ENCODE assay signal across 13 cellular contexts in the genomic region with DNA sequence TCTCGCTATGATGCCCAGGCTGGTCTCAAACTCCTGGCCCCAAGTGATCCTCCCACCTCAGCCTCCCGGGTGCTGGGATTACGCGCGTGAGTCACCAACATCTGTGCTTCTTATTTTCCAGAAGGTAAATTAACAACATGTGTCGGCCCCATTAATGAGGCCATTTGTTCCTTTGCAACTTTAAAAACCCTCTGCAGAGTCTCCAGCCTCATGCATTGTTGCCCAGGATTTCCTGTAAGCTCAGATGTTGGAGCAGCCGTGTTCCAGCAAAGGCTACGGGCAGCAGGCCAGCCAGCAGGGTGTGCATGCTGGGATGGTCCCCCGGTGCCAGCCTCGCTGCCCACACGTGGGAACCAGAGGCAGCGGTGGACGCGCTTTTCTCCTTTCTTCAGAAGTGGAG. TPM values are rescaled to one million over a fixed set of nuclear protein-coding genes. Genes with fewer than 3 reads are reported as not detected.
A peak's percentile ranks its signal among the peaks of the same experiment; 100 is the strongest.
DNase-seq lines count a peak whose midpoint lies in the region; ATAC-seq and TF ChIP-seq lines count a peak whose summit lies in the region.
"Had no signal": no experiment of that assay in that cellular context is flagged by ENCODE, and none has a peak within 500 bp of the region (broad histone marks: within the 10 kb centered on the region; RNA-seq: fewer than 3 reads in every experiment).

No MANE protein-coding gene starts in this region.

- no peaks in the 10 kb centered on the region for H3K9me3 ChIP-seq in psoas muscle

- TF ChIP-seq CTCF in psoas muscle (IDR thresholded peaks at IDR 0.05) = no peak

- no peaks in the 10 kb centered on the region for H3K27me3 ChIP-seq in psoas muscle (ENCODE audit: insufficient read depth in 3 of 3, low read length in 2 of 3)

- intact Hi-C loops in psoas muscle (cut with DNase I) = no loop called here

- no peaks in the 10 kb centered on the region for H3K27me3 Mint-ChIP-seq in activated CD8-positive, alpha-beta T cell treated with anti-CD3 and anti-CD28 coated beads, Interleukin-2, amount 10 ng/mL, durations not matched to agents 7 days and 5 days (ENCODE audit: low read depth)
- H3K27me3 Mint-ChIP-seq: stimulated activated naive B cell treated with anti-CD40 and anti-IgM and Interleukin-4, amounts not matched to agents 10 μg/mL and 1 μg/mL and 100 μg/mL, for 72 hours had no signal

- H3K27ac ChIP-seq in psoas muscle = peak overlapping the region; percentile 46

- H3K4me1 ChIP-seq in psoas muscle = peaks cover 16% of the 10 kb centered on the region

- no peak overlapping the region for H3K27ac Mint-ChIP-seq in activated CD8-positive, alpha-beta T cell treated with anti-CD3 and anti-CD28 coated beads, Interleukin-2, amount 10 ng/mL, durations not matched to agents 7 days and 5 days
- H3K27ac Mint-ChIP-seq: activated T-helper 1 cell treated with anti-CD3 and anti-CD28 coated beads, Interleukin-12 subunit alpha, Interleukin-12 subunit beta, Interleukin-2, Interleukin-4 antibody, amounts not matched to agents 30 ng/mL and 10 ng/mL and 1 ng/mL, durations not matched to agents 14 hours and 24 hours and 36 hours; stimulated activated naive B cell treated with anti-CD40 and anti-IgM and Interleukin-4, amounts not matched to agents 10 μg/mL and 1 μg/mL and 100 μg/mL, for 72 hours had no signal

- DNase-seq in DMS 273 treated with DMSO at 0.1 percent for 48 hours (lab: John Stamatoyannopoulos, UW) (peak; percentile 91), NCI-H446 treated with DMSO at 0.1 percent for 48 hours (lab: John Stamatoyannopoulos, UW) (peak; percentile 82), fibroblast of peridontal ligament (ENCODE audit: extremely low read depth) (peak; percentile 94), psoas muscle (peak; percentile 80 to 84), cerebellar nuclear complex (lab: John Stamatoyannopoulos, UW) (no peak), NCI-H526 (lab: John Stamatoyannopoulos, UW) (no peak)
- no peak for DNase-seq in activated CD8-positive, alpha-beta T cell treated with anti-CD3 and anti-CD28 coated beads, Interleukin-2, amount 10 ng/mL, durations not matched to agents 7 days and 5 days
- DNase-seq: GF-D8; NK-92 treated with Interleukin-12 subunit alpha and Interleukin-12 subunit beta, amount 100 ng/mL, for 24 hours; small intestine; stimulated activated naive B cell treated with anti-CD40 and anti-IgM and Interleukin-4, amounts not matched to agents 10 μg/mL and 1 μg/mL and 100 μg/mL, for 72 hours had no signal

- peaks cover 0 to 33% of the 10 kb centered on the region in 2 donors for H3K36me3 ChIP-seq in psoas muscle (ENCODE audit: insufficient read depth in 1 of 2, low read depth in 1 of 2)

- peaks cover 19% of the 10 kb centered on the region for H3K4me1 Mint-ChIP-seq in activated CD8-positive, alpha-beta T cell treated with anti-CD3 and anti-CD28 coated beads, Interleukin-2, amount 10 ng/mL, durations not matched to agents 7 days and 5 days (ENCODE audit: low read depth)

- peaks cover 19% of the 10 kb centered on the region for H3K36me3 Mint-ChIP-seq in activated CD8-positive, alpha-beta T cell treated with anti-CD3 and anti-CD28 coated beads, Interleukin-2, amount 10 ng/mL, durations not matched to agents 7 days and 5 days (ENCODE audit: low read depth)

- WGBS in psoas muscle, 3 donors = 17 to 24% (median 23%) methylated on average over 14 of the region's 14 CpGs

- POLR2A ChIA-PET in activated CD8-positive, alpha-beta T cell treated with anti-CD3 and anti-CD28 coated beads, Interleukin-2, amount 10 ng/mL, durations not matched to agents 7 days and 5 days (lab: Charles Lee) = no interaction called here

- CTCF ChIA-PET in activated CD8-positive, alpha-beta T cell treated with anti-CD3 and anti-CD28 coated beads, Interleukin-2, amount 10 ng/mL, durations not matched to agents 7 days and 5 days (lab: Charles Lee) = interaction anchor here (0.9 to 1.9 kb wide), 3 partner anchors 15 to 48 kb away, joined by 3 to 5 read pairs (median 3); no protein-coding TSS in a partner anchor

- H3K4me3 ChIP-seq in psoas muscle = no peak overlapping the region

- no peak overlapping the region for H3K4me3 Mint-ChIP-seq in activated CD8-positive, alpha-beta T cell treated with anti-CD3 and anti-CD28 coated beads, Interleukin-2, amount 10 ng/mL, durations not matched to agents 7 days and 5 days
- H3K4me3 Mint-ChIP-seq: activated T-helper 1 cell treated with anti-CD3 and anti-CD28 coated beads, Interleukin-12 subunit alpha, Interleukin-12 subunit beta, Interleukin-2, Interleukin-4 antibody, amounts not matched to agents 30 ng/mL and 10 ng/mL and 1 ng/mL, durations not matched to agents 14 hours and 24 hours and 36 hours; stimulated activated naive B cell treated with anti-CD40 and anti-IgM and Interleukin-4, amounts not matched to agents 10 μg/mL and 1 μg/mL and 100 μg/mL, for 72 hours had no signal

- H3K9me3 Mint-ChIP-seq in activated CD8-positive, alpha-beta T cell treated with anti-CD3 and anti-CD28 coated beads, Interleukin-2, amount 10 ng/mL, durations not matched to agents 7 days and 5 days (ENCODE audit: insufficient read depth) = no peaks in the 10 kb centered on the region
- H3K9me3 Mint-ChIP-seq: activated T-helper 1 cell treated with anti-CD3 and anti-CD28 coated beads, Interleukin-12 subunit alpha, Interleukin-12 subunit beta, Interleukin-2, Interleukin-4 antibody, amounts not matched to agents 30 ng/mL and 10 ng/mL and 1 ng/mL, durations not matched to agents 14 hours and 24 hours and 36 hours; stimulated activated naive B cell treated with anti-CD40 and anti-IgM and Interleukin-4, amounts not matched to agents 10 μg/mL and 1 μg/mL and 100 μg/mL, for 72 hours had no signal

- peak; percentile 57 to 81 (median 74) for ATAC-seq in psoas muscle
- no peak for ATAC-seq in HG03095 (IDR thresholded peaks at IDR 0.05; ENCODE audit: unreplicated experiment)
- no peak for ATAC-seq in activated CD8-positive, alpha-beta T cell treated with anti-CD3 and anti-CD28 coated beads, Interleukin-2, amount 10 ng/mL, durations not matched to agents 7 days and 5 days
- ATAC-seq: stimulated activated naive B cell treated with anti-CD40 and anti-IgM and Interleukin-4, amounts not matched to agents 10 μg/mL and 1 μg/mL and 100 μg/mL, for 72 hours had no signal

RNA-seq across cellular contexts. Expression of a gene that starts 19.1 kb away (rescaled TPM):
- total RNA-seq in psoas muscle = 10 to 100 TPM; 17.4 to 27.4 (median 23.7) TPM
- 10 to 100 TPM; 19.5 to 29.8 (median 20.9) TPM for polyA plus RNA-seq in psoas muscle
- 10 to 100 TPM; 47.6 to 53.6 TPM for total RNA-seq in activated CD8-positive, alpha-beta T cell treated with anti-CD3 and anti-CD28 coated beads, Interleukin-2, amount 10 ng/mL, durations not matched to agents 7 days and 5 days

RNA-seq across cellular contexts. Expression of a gene that starts 19.4 kb away (rescaled TPM):
- 10 to 100 TPM; 21.2 to 29.3 (median 27.1) TPM for total RNA-seq in psoas muscle
- 10 to 100 TPM; 15.5 to 30.4 (median 24.5) TPM for polyA plus RNA-seq in psoas muscle
- 10 to 100 TPM; 25.2 to 28.0 TPM for total RNA-seq in activated CD8-positive, alpha-beta T cell treated with anti-CD3 and anti-CD28 coated beads, Interleukin-2, amount 10 ng/mL, durations not matched to agents 7 days and 5 days

RNA-seq across cellular contexts. Expression of a gene that starts 27.5 kb away (rescaled TPM):
- 1 to 10 TPM in 2 of 4 donors, under 1 TPM in 1, not detected in 1; 0.15 to 3.8 (median 1.3) TPM for total RNA-seq in psoas muscle
- polyA plus RNA-seq in psoas muscle = under 1 TPM in 1 of 3 donors, not detected in 2; 0.10 TPM
- total RNA-seq in activated CD8-positive, alpha-beta T cell treated with anti-CD3 and anti-CD28 coated beads, Interleukin-2, amount 10 ng/mL, durations not matched to agents 7 days and 5 days = not detected
- total RNA-seq: activated T-helper 1 cell treated with anti-CD3 and anti-CD28 coated beads, Interleukin-12 subunit alpha, Interleukin-12 subunit beta, Interleukin-2, Interleukin-4 antibody, amounts not matched to agents 30 ng/mL and 10 ng/mL and 1 ng/mL, durations not matched to agents 14 hours and 24 hours and 36 hours had no signal
- polyA plus RNA-seq: small intestine had no signal

RNA-seq across cellular contexts. Expression of a gene that starts 40.0 kb away (rescaled TPM):
- under 1 TPM in 2 of 4 donors, not detected in 2; 0.17 to 0.24 TPM for total RNA-seq in psoas muscle
- polyA plus RNA-seq in psoas muscle = under 1 TPM; 0.07 to 0.35 (median 0.13) TPM
- not detected for total RNA-seq in activated CD8-positive, alpha-beta T cell treated with anti-CD3 and anti-CD28 coated beads, Interleukin-2, amount 10 ng/mL, durations not matched to agents 7 days and 5 days

RNA-seq across cellular contexts. Expression of a gene that starts 51.5 kb away (rescaled TPM):
- total RNA-seq in psoas muscle = 10 to 100 TPM; 14.5 to 21.4 (median 17.4) TPM
- polyA plus RNA-seq in psoas muscle = 10 to 100 TPM; 14.4 to 31.6 (median 24.8) TPM
- 100 to 1,000 TPM; 220 to 247 TPM for total RNA-seq in activated CD8-positive, alpha-beta T cell treated with anti-CD3 and anti-CD28 coated beads, Interleukin-2, amount 10 ng/mL, durations not matched to agents 7 days and 5 days

Comparison
In these comparisons a context has a peak if more than half of its experiments do, and no peak if none do; other contexts are left out.
1. DNase-seq: peak in DMS 273 treated with DMSO at 0.1 percent for 48 hours (single experiment), NCI-H446 treated with DMSO at 0.1 percent for 48 hours (single experiment), fibroblast of peridontal ligament (single experiment) and psoas muscle (2 of 2); none in cerebellar nuclear complex (0 of 2), activated CD8-positive, alpha-beta T cell treated with anti-CD3 and anti-CD28 coated beads, Interleukin-2, amount 10 ng/mL, durations not matched to agents 7 days and 5 days (single experiment) and NCI-H526 (0 of 2).
2. ATAC-seq: peak in psoas muscle (4 of 4); none in HG03095 (single experiment) and activated CD8-positive, alpha-beta T cell treated with anti-CD3 and anti-CD28 coated beads, Interleukin-2, amount 10 ng/mL, durations not matched to agents 7 days and 5 days (single experiment).